1 cellular context compared by ENCODE assay signal in the genomic region with DNA sequence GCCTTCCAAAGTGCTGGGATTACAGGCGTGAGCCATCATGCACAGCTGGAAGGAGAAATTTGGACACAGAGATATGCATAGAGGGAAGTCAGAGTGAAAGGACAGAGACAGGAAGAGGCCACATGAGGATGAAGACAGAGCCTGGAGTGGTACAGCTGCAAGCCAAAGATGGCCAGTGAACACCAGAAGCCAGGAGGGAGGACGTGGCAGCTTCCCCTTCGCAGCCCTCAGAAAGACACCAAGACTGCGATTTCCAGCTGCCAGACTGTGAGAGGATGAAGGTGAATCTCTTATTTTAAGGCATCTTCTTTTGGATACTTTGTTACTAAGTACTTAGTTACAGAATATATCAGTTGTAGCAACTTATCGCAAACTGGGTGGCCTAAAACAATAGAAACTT.
TF ChIP-seq lines count a peak whose summit lies in the region.

No MANE protein-coding gene starts in this region.

TF ChIP-seq in GM23338, 12 proteins besides CTCF, POLR2A, EP300 and RAD21 (continued from another document):
- TF ChIP-seq, protein P1, sequence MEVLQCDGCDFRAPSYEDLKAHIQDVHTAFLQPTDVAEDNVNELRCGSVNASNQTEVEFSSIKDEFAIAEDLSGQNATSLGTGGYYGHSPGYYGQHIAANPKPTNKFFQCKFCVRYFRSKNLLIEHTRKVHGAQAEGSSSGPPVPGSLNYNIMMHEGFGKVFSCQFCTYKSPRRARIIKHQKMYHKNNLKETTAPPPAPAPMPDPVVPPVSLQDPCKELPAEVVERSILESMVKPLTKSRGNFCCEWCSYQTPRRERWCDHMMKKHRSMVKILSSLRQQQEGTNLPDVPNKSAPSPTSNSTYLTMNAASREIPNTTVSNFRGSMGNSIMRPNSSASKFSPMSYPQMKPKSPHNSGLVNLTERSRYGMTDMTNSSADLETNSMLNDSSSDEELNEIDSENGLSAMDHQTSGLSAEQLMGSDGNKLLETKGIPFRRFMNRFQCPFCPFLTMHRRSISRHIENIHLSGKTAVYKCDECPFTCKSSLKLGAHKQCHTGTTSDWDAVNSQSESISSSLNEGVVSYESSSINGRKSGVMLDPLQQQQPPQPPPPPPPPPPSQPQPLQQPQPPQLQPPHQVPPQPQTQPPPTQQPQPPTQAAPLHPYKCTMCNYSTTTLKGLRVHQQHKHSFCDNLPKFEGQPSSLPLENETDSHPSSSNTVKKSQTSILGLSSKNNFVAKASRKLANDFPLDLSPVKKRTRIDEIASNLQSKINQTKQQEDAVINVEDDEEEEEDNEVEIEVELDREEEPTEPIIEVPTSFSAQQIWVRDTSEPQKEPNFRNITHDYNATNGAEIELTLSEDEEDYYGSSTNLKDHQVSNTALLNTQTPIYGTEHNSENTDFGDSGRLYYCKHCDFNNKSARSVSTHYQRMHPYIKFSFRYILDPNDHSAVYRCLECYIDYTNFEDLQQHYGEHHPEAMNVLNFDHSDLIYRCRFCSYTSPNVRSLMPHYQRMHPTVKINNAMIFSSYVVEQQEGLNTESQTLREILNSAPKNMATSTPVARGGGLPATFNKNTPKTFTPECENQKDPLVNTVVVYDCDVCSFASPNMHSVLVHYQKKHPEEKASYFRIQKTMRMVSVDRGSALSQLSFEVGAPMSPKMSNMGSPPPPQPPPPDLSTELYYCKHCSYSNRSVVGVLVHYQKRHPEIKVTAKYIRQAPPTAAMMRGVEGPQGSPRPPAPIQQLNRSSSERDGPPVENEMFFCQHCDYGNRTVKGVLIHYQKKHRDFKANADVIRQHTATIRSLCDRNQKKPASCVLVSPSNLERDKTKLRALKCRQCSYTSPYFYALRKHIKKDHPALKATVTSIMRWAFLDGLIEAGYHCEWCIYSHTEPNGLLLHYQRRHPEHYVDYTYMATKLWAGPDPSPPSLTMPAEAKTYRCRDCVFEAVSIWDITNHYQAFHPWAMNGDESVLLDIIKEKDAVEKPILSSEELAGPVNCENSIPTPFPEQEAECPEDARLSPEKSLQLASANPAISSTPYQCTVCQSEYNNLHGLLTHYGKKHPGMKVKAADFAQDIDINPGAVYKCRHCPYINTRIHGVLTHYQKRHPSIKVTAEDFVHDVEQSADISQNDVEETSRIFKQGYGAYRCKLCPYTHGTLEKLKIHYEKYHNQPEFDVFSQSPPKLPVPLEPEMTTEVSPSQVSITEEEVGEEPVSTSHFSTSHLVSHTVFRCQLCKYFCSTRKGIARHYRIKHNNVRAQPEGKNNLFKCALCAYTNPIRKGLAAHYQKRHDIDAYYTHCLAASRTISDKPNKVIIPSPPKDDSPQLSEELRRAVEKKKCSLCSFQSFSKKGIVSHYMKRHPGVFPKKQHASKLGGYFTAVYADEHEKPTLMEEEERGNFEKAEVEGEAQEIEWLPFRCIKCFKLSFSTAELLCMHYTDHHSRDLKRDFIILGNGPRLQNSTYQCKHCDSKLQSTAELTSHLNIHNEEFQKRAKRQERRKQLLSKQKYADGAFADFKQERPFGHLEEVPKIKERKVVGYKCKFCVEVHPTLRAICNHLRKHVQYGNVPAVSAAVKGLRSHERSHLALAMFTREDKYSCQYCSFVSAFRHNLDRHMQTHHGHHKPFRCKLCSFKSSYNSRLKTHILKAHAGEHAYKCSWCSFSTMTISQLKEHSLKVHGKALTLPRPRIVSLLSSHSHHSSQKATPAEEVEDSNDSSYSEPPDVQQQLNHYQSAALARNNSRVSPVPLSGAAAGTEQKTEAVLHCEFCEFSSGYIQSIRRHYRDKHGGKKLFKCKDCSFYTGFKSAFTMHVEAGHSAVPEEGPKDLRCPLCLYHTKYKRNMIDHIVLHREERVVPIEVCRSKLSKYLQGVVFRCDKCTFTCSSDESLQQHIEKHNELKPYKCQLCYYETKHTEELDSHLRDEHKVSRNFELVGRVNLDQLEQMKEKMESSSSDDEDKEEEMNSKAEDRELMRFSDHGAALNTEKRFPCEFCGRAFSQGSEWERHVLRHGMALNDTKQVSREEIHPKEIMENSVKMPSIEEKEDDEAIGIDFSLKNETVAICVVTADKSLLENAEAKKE (CRISPR knock-in tag; IDR thresholded peaks at IDR 0.05) = no peak
- TF ChIP-seq EZH2phosphoT487 (IDR thresholded peaks at IDR 0.05; ENCODE audit: unreplicated experiment) = no peak
TF ChIP-seq in GM23338: peak in this region for 0.
